35 cellular contexts compared by ENCODE assay signal in genomic region chr19:15616627-15617270, GRCh38. TPM values are rescaled to one million over a fixed set of nuclear protein-coding genes. Genes with fewer than 3 reads are reported as not detected.
"Had no signal": no experiment of that assay in that cellular context is flagged by ENCODE, and none has a peak within 500 bp of the region (broad histone marks: within the 10 kb centered on the region; RNA-seq: fewer than 3 reads in every experiment).

No MANE protein-coding gene starts in this region.

- H3K4me2 ChIP-seq: neural progenitor cell had no signal

- H3K27ac ChIP-seq: left lung, neural progenitor cell, neutrophil, ovary, right atrium auricular region, right lobe of liver, suprapubic skin, thoracic aorta, tibial artery, upper lobe of right lung had no signal

- H3K36me3 ChIP-seq: left lung, neural progenitor cell, neutrophil, ovary, right atrium auricular region, right lobe of liver, suprapubic skin, thoracic aorta, tibial artery, upper lobe of right lung had no signal

- ATAC-seq: left colon, left lung, natural killer cell, upper lobe of right lung had no signal

- H3K4me1 ChIP-seq: left lung, neural progenitor cell, right atrium auricular region, right lobe of liver, suprapubic skin, tibial artery, upper lobe of right lung had no signal

- H3K4me3 Mint-ChIP-seq: immature natural killer cell; mesothelial cell of epicardium; naive B cell; natural killer cell; nephron progenitor cell; neural progenitor cell; stimulated activated naive CD8-positive, alpha-beta T cell treated with anti-CD3 and anti-CD28 coated beads, Interleukin-15, Interleukin-2, amounts not matched to agents 100 ng/mL and 50 ng/mL, for 24 hours had no signal

- H3K27ac Mint-ChIP-seq: mesothelial cell of epicardium, natural killer cell, nephron progenitor cell, neural progenitor cell, progenitor cell of endocrine pancreas had no signal

- FAIRE-seq: islet of Langerhans, kidney, urothelium cell line had no signal

- H3K9me3 ChIP-seq: left lung, neutrophil, ovary, right atrium auricular region, right lobe of liver, suprapubic skin, thoracic aorta, tibial artery, upper lobe of right lung had no signal

- H3K9ac ChIP-seq: neural progenitor cell had no signal

- H3K9me3 Mint-ChIP-seq: immature natural killer cell, natural killer cell had no signal

- H3K27me3 ChIP-seq: neural progenitor cell, ovary, right atrium auricular region, right lobe of liver had no signal

- DNase-seq: hypothalamus; immature natural killer cell; kidney; left colon; left lung; mesendoderm; naive B cell; natural killer cell; nephron progenitor cell; occipital lobe; ovary; right lobe of liver; stimulated activated CD4-positive, alpha-beta T cell treated with anti-CD3 and anti-CD28 coated beads, Interleukin-12 subunit alpha, Interleukin-12 subunit beta, amount 100 ng/mL, for 4 hours; stimulated activated CD4-positive, alpha-beta T cell treated with anti-CD3 and anti-CD28 coated beads, Interleukin-15, amount 100 ng/mL, for 24 hours; stimulated activated CD4-positive, alpha-beta T cell treated with anti-CD3 and anti-CD28 coated beads, Interleukin-2, amount 100 ng/mL, for 24 hours; stimulated activated CD4-positive, alpha-beta T cell treated with anti-CD3 and anti-CD28 coated beads, Interleukin-4, amount 100 ng/mL, for 1 hour; stimulated activated naive CD4-positive, alpha-beta T cell; tibial artery; trophoblast cell; upper lobe of right lung had no signal

- H2AFZ ChIP-seq: neural progenitor cell had no signal

- H3K4me1 Mint-ChIP-seq: immature natural killer cell, mesothelial cell of epicardium, natural killer cell, nephron progenitor cell, neural progenitor cell had no signal

- H3K36me3 Mint-ChIP-seq: immature natural killer cell, natural killer cell, neural progenitor cell had no signal

- H3K4me3 ChIP-seq: left lung, lung, neural progenitor cell, ovary, right atrium auricular region, right lobe of liver, suprapubic skin, thoracic aorta, tibial artery, upper lobe of right lung had no signal

RNA-seq across cellular contexts. Expression of gene CYP4F8, which starts 1.7 kb away (rescaled TPM):
- total RNA-seq: kidney, left lung, lung, mesothelial cell of epicardium, natural killer cell, occipital lobe, progenitor cell of endocrine pancreas, pulmonary artery endothelial cell, renal cortical epithelial cell, right atrium auricular region, right lobe of liver, skeletal muscle tissue, subcutaneous adipose tissue, thoracic aorta had no signal
- polyA plus RNA-seq: immature natural killer cell, lung, ovary had no signal

RNA-seq across cellular contexts. Expression of gene CYP4F3, which starts 23.9 kb away (rescaled TPM):
- total RNA-seq: mesothelial cell of epicardium, progenitor cell of endocrine pancreas had no signal
- polyA plus RNA-seq: immature natural killer cell had no signal

RNA-seq across cellular contexts. Expression of gene CYP4F12, which starts 56.1 kb away (rescaled TPM):
- total RNA-seq: mesothelial cell of epicardium, occipital lobe, progenitor cell of endocrine pancreas, pulmonary artery endothelial cell, renal cortical epithelial cell had no signal
- polyA plus RNA-seq: immature natural killer cell had no signal
